Comparison of ENCODE assay signal across 9 cellular contexts in the genomic region with DNA sequence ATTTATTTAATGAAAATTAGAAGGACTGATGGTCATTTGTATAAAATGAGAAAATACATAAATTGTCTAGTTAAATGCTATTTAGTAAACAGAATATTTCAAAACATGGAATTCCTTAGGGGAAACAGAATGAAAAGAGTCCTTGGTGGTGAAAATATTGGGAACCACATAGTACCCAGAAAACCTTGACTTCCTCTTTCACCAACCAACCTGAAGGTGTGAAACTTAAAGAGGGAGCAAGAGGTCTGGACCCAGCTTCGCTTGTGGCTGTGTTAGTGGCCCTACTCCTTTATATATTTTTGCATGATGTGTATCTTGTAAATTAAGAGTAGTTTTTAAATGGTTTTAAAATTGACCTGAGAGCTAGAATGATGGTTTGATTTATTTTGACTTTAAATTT.
"Had no signal": no experiment of that assay in that cellular context is flagged by ENCODE, and none has a peak within 500 bp of the region (broad histone marks: within the 10 kb centered on the region; RNA-seq: fewer than 3 reads in every experiment).

No MANE protein-coding gene starts in this region.

- DNase-seq: H9, HCEC 1CT, IMR-90, KG1 had no signal

- H3K4me3 ChIP-seq: GM23338, K562 had no signal

- H2AFZ ChIP-seq: GM23338 had no signal

- H3K4me2 ChIP-seq: GM23338 had no signal

- FAIRE-seq: H1, H54, HTR-8/SVneo, K562 had no signal

- ATAC-seq: GM23338, K562 had no signal
